ENCODE assay signal across 1 cellular context in genomic region chr5:177302354-177303110, GRCh38.
A peak's percentile ranks its signal among the peaks of the same experiment; 100 is the strongest.
TF ChIP-seq lines count a peak whose summit lies in the region.

No MANE protein-coding gene starts in this region.

TF ChIP-seq in GM12878, 131 proteins besides CTCF, POLR2A, EP300 and RAD21:
- TF ChIP-seq ATF3 (IDR thresholded peaks at IDR 0.05; ENCODE audit: borderline replicate concordance, extremely low read depth, low read depth, low read length) = no peak
- TF ChIP-seq ZNF24 (IDR thresholded peaks at IDR 0.05) = no peak
- TF ChIP-seq POLR2AphosphoS5 (IDR thresholded peaks at IDR 0.05; ENCODE audit: low read length) = peak; percentile 19; the same call in 1 of the 2 replicates
- TF ChIP-seq STAT3 (IDR thresholded peaks at IDR 0.05; ENCODE audit: low read depth, low read length) = no peak
- TF ChIP-seq KLF5 (IDR thresholded peaks at IDR 0.05; ENCODE audit: partially characterized antibody) = no peak
- no peak for TF ChIP-seq MEF2A (IDR thresholded peaks at IDR 0.05; ENCODE audit: insufficient read depth, low read depth, low read length)
- TF ChIP-seq CEBPZ (IDR thresholded peaks at IDR 0.05; ENCODE audit: low read depth, low read length) = no peak
- TF ChIP-seq MLLT1 (IDR thresholded peaks at IDR 0.05) = 0 out of 2 replicates have a peak, but pooled peaks have one; percentile 16
- TF ChIP-seq REST (IDR thresholded peaks at IDR 0.05; ENCODE audit: low read depth, low read length) = no peak
- TF ChIP-seq ZNF622 (IDR thresholded peaks at IDR 0.05) = no peak
- no peak for TF ChIP-seq SMARCA5 (IDR thresholded peaks at IDR 0.05)
